ENCODE assay signal across 12 cellular contexts in the genomic region with DNA sequence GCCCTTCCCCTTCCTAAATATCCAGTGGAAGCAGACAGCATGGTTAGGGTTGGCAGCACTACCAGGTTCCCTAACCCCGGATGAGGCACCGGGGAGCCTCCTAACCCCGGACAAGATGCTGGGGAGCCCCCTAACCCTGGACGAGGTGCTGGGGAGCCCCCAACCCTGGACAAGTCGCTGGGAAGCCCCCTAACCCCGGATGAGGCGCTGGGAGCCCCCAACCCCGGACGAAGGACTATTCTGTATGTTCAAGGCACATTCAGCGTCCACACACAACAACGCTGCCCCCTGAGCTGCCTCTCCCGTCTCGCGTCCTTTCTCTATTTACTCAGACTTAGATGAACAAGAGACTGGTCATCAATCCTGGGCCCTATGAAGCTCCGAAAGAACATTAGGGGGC.
"Had no signal": no experiment of that assay in that cellular context is flagged by ENCODE, and none has a peak within 500 bp of the region (broad histone marks: within the 10 kb centered on the region; RNA-seq: fewer than 3 reads in every experiment).

No MANE protein-coding gene starts in this region.

- H3K4me1 ChIP-seq: adrenal gland, upper lobe of left lung had no signal

- H3K9me3 ChIP-seq: adrenal gland, upper lobe of left lung had no signal

- H3K36me3 ChIP-seq: adrenal gland had no signal

- H3K27ac ChIP-seq: adrenal gland, upper lobe of left lung, VCaP had no signal

- H3K4me3 ChIP-seq: adrenal gland, upper lobe of left lung had no signal

- H3K27ac Mint-ChIP-seq: activated CD4-positive, alpha-beta T cell treated with anti-CD3 and anti-CD28 coated beads for 36 hours; activated naive CD4-positive, alpha-beta T cell treated with anti-CD3 and anti-CD28 coated beads, Interleukin-2, amount 50 U/mL, for 24 hours; activated T-helper 1 cell treated with anti-CD3 and anti-CD28 coated beads, Interleukin-12 subunit alpha, Interleukin-12 subunit beta, Interleukin-2, Interleukin-4 antibody, amounts not matched to agents 30 ng/mL and 10 ng/mL and 1 ng/mL, durations not matched to agents 14 hours and 24 hours and 36 hours; naive thymus-derived CD4-positive, alpha-beta T cell had no signal

- ATAC-seq: activated CD4-positive, alpha-beta T cell treated with anti-CD3 and anti-CD28 coated beads for 36 hours; naive thymus-derived CD4-positive, alpha-beta T cell; stimulated activated naive CD8-positive, alpha-beta T cell treated with anti-CD3 and anti-CD28 coated beads, Interleukin-15, amount 100 ng/mL, for 72 hours had no signal

- H3K4me3 Mint-ChIP-seq: activated CD4-positive, alpha-beta T cell treated with anti-CD3 and anti-CD28 coated beads for 36 hours; activated naive CD4-positive, alpha-beta T cell treated with anti-CD3 and anti-CD28 coated beads, Interleukin-2, amount 50 U/mL, for 24 hours; activated T-helper 1 cell treated with anti-CD3 and anti-CD28 coated beads, Interleukin-12 subunit alpha, Interleukin-12 subunit beta, Interleukin-2, Interleukin-4 antibody, amounts not matched to agents 30 ng/mL and 10 ng/mL and 1 ng/mL, durations not matched to agents 14 hours and 24 hours and 36 hours; naive thymus-derived CD4-positive, alpha-beta T cell; stimulated activated naive CD8-positive, alpha-beta T cell treated with anti-CD3 and anti-CD28 coated beads, Interleukin-15, amount 100 ng/mL, for 72 hours had no signal

- DNase-seq: activated CD4-positive, alpha-beta T cell treated with anti-CD3 and anti-CD28 coated beads for 36 hours; foreskin fibroblast; naive thymus-derived CD4-positive, alpha-beta T cell; retina; small intestine; stimulated activated naive CD8-positive, alpha-beta T cell treated with anti-CD3 and anti-CD28 coated beads, Interleukin-15, amount 100 ng/mL, for 72 hours; T-helper 1 cell; upper lobe of left lung had no signal

- H3K9me3 Mint-ChIP-seq: activated naive CD4-positive, alpha-beta T cell treated with anti-CD3 and anti-CD28 coated beads, Interleukin-2, amount 50 U/mL, for 24 hours; activated T-helper 1 cell treated with anti-CD3 and anti-CD28 coated beads, Interleukin-12 subunit alpha, Interleukin-12 subunit beta, Interleukin-2, Interleukin-4 antibody, amounts not matched to agents 30 ng/mL and 10 ng/mL and 1 ng/mL, durations not matched to agents 14 hours and 24 hours and 36 hours; naive thymus-derived CD4-positive, alpha-beta T cell; stimulated activated naive CD8-positive, alpha-beta T cell treated with anti-CD3 and anti-CD28 coated beads, Interleukin-15, amount 100 ng/mL, for 72 hours had no signal

- H3K27me3 ChIP-seq: adrenal gland, upper lobe of left lung had no signal

- H3K4me1 Mint-ChIP-seq: activated CD4-positive, alpha-beta T cell treated with anti-CD3 and anti-CD28 coated beads for 36 hours; activated naive CD4-positive, alpha-beta T cell treated with anti-CD3 and anti-CD28 coated beads, Interleukin-2, amount 50 U/mL, for 24 hours; stimulated activated naive CD8-positive, alpha-beta T cell treated with anti-CD3 and anti-CD28 coated beads, Interleukin-15, amount 100 ng/mL, for 72 hours had no signal

- H3K27me3 Mint-ChIP-seq: activated CD4-positive, alpha-beta T cell treated with anti-CD3 and anti-CD28 coated beads for 36 hours; activated naive CD4-positive, alpha-beta T cell treated with anti-CD3 and anti-CD28 coated beads, Interleukin-2, amount 50 U/mL, for 24 hours; naive thymus-derived CD4-positive, alpha-beta T cell; stimulated activated naive CD8-positive, alpha-beta T cell treated with anti-CD3 and anti-CD28 coated beads, Interleukin-15, amount 100 ng/mL, for 72 hours had no signal
